In the genomic region with DNA sequence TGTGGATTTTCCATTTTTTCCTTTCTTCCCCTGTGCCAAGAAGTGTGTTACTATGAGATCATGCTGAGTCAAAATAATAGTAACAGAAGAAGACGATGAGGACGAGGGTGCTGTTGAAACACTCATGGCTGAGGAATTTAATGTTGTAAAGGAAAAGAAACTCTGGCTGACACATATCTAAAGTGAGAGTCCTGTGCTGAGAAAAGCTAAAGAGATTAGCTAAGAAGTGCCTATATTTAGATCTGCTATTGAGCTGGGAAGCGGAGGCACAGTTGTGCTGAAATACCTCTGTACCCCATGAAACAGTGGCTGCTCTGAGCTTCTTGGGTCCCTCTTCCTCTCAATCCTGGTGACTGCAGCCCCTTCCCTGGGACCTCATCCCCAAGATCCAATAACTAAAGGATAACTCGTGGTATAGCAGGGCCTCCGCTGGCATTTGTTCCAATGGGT, we compare ENCODE assay signal across 8 cellular contexts. TPM values are rescaled to one million over a fixed set of nuclear protein-coding genes. Genes with fewer than 3 reads are reported as not detected.
DNase-seq lines count a peak whose midpoint lies in the region; ATAC-seq and TF ChIP-seq lines count a peak whose summit lies in the region.

No MANE protein-coding gene starts in this region.

- H3K27me3 Mint-ChIP-seq in activated T-helper 17 cell treated with anti-CD3 and anti-CD28 coated beads, Interleukin-2, amount 50 U/mL, for 72 hours: no peaks in the 10 kb centered on the region
- H3K27me3 Mint-ChIP-seq in neural progenitor cell (ENCODE audit: insufficient read depth, low read depth): peaks cover 15% of the 10 kb centered on the region

- no peaks in the 10 kb centered on the region for H3K9me3 ChIP-seq in neural progenitor cell (ENCODE audit: low read depth)

- no peaks in the 10 kb centered on the region for H3F3A ChIP-seq in neural progenitor cell (ENCODE audit: low read depth)

- peak overlapping the region; percentile 97 for H3K27ac Mint-ChIP-seq in activated T-helper 17 cell treated with anti-CD3 and anti-CD28 coated beads, Interleukin-2, amount 50 U/mL, for 72 hours
- H3K27ac Mint-ChIP-seq in neural progenitor cell: no peak overlapping the region

- H3K36me3 ChIP-seq in neural progenitor cell: no peaks in the 10 kb centered on the region

- peaks cover 15% of the 10 kb centered on the region for H3K27me3 ChIP-seq in neural progenitor cell

- no peak overlapping the region for H3K4me3 ChIP-seq in neural progenitor cell

- peak; percentile 29 for DNase-seq in islet precursor cell
- no peak for DNase-seq in HPDE6-E6E7 (ENCODE audit: extremely low spot score)
- DNase-seq in neural progenitor cell (ENCODE audit: low spot score): no peak
- no peak for DNase-seq in stimulated activated CD4-positive, alpha-beta T cell treated with anti-CD3 and anti-CD28 coated beads, Interleukin-4, amount 100 ng/mL, for 4 hours
- DNase-seq in Ammon's horn (ENCODE audit: low spot score): no peak

- no peak overlapping the region for H3K27ac ChIP-seq in neural progenitor cell

- peaks cover under 1% of the 10 kb centered on the region for H3K4me1 ChIP-seq in neural progenitor cell

- H4K20me1 ChIP-seq in neural progenitor cell (ENCODE audit: low read depth): peaks cover 6% of the 10 kb centered on the region

- peak; percentile 21 for ATAC-seq in GM18861 (IDR thresholded peaks at IDR 0.05; ENCODE audit: unreplicated experiment)
- peak; percentile 21 for ATAC-seq in HG03064 (IDR thresholded peaks at IDR 0.05; ENCODE audit: low read depth, unreplicated experiment)
- ATAC-seq in activated T-helper 17 cell treated with anti-CD3 and anti-CD28 coated beads, Interleukin-2, amount 50 U/mL, for 72 hours (replicated peaks): peak; percentile 36

- peaks cover 74% of the 10 kb centered on the region for H3K36me3 Mint-ChIP-seq in activated T-helper 17 cell treated with anti-CD3 and anti-CD28 coated beads, Interleukin-2, amount 50 U/mL, for 72 hours (ENCODE audit: low read depth)
- H3K36me3 Mint-ChIP-seq in neural progenitor cell: peaks cover 2% of the 10 kb centered on the region

- H3K4me3 Mint-ChIP-seq in activated T-helper 17 cell treated with anti-CD3 and anti-CD28 coated beads, Interleukin-2, amount 50 U/mL, for 72 hours: peak overlapping the region; percentile 83
- H3K4me3 Mint-ChIP-seq in neural progenitor cell: no peak overlapping the region

- peaks cover 6% of the 10 kb centered on the region for H3K79me2 ChIP-seq in neural progenitor cell (ENCODE audit: low read depth)

- peaks cover 34% of the 10 kb centered on the region for H3K4me1 Mint-ChIP-seq in activated T-helper 17 cell treated with anti-CD3 and anti-CD28 coated beads, Interleukin-2, amount 50 U/mL, for 72 hours
- peaks cover 21% of the 10 kb centered on the region for H3K4me1 Mint-ChIP-seq in neural progenitor cell

- H3K4me2 ChIP-seq in neural progenitor cell: no peak overlapping the region

- TF ChIP-seq CTCF in neural progenitor cell (IDR thresholded peaks at IDR 0.05): no peak

- H3K9me3 Mint-ChIP-seq in activated T-helper 17 cell treated with anti-CD3 and anti-CD28 coated beads, Interleukin-2, amount 50 U/mL, for 72 hours: no peaks in the 10 kb centered on the region
- no peaks in the 10 kb centered on the region for H3K9me3 Mint-ChIP-seq in neural progenitor cell

- no peak overlapping the region for H3K9ac ChIP-seq in neural progenitor cell

- H2AFZ ChIP-seq in neural progenitor cell (replicated peaks): no peak overlapping the region

RNA-seq across cellular contexts. Expression of a gene that starts 1.1 kb away (rescaled TPM):
- 100 to 1,000 TPM; 118 to 331 TPM for total RNA-seq in activated T-helper 17 cell treated with anti-CD3 and anti-CD28 coated beads, Interleukin-2, amount 50 U/mL, for 72 hours
- total RNA-seq in neural progenitor cell (ENCODE audit: low replicate concordance): 0.25 TPM in 1 of 2 replicates, not detected in the other

RNA-seq across cellular contexts. Expression of a gene that starts 4.2 kb away (rescaled TPM):
- total RNA-seq in activated T-helper 17 cell treated with anti-CD3 and anti-CD28 coated beads, Interleukin-2, amount 50 U/mL, for 72 hours: 10 to 100 TPM; 82.3 to 89.8 TPM
- 71.1 and 82.8 TPM in 2 replicates for total RNA-seq in neural progenitor cell (ENCODE audit: low replicate concordance)

Comparison
In these comparisons a context has a peak if more than half of its experiments do, and no peak if none do; other contexts are left out.
1. RNA of a gene that starts 1.1 kb away (total RNA-seq): 118 to 331 TPM in activated T-helper 17 cell treated with anti-CD3 and anti-CD28 coated beads, Interleukin-2, amount 50 U/mL, for 72 hours; 0.25 TPM in neural progenitor cell; every median in the first group is over 10 times any median in the second.
2. Peak in every context shown above with its lines, with median percentiles within 50 percentile points of each other: ATAC-seq.